Comparison of ENCODE assay signal across 8 cellular contexts in the genomic region with DNA sequence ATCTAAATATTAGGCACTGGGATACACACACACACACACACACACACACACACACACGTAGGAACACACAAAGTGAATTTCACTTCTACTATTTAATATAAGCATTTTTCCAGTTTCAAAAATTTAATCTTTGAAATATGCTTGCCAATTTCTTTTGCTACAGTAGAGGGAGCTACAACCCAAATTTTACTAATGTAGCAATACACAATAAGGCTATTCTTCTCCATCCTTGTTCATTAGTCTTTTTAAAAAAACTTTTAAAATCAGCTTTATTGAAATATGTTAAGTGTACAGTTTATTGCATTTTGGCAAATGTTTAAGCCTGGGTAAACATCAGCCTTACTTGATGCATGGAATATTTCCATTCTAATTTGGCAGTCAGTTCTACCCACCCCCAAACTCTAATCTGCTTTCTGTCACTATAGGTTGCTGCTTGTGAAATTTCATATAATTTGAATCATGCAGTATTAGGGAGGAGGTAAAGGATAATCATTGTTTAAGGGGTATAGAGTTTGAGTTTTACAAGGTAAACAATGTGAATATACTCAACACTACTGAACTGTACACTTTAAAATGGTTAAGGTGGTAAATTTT.
DNase-seq lines count a peak whose midpoint lies in the region; ATAC-seq, FAIRE-seq and TF ChIP-seq lines count a peak whose summit lies in the region.

No MANE protein-coding gene starts in this region.

- H3K27me3 Mint-ChIP-seq in activated CD4-positive, alpha-beta memory T cell treated with anti-CD3 and anti-CD28 coated beads, Interleukin-2, amount 10 ng/mL, durations not matched to agents 7 days and 5 days = no peaks in the 10 kb centered on the region

- TF ChIP-seq EP300 in K562 (IDR thresholded peaks at IDR 0.05; ENCODE audit: low read length) = no peak

- H3K27ac ChIP-seq in DND-41 (ENCODE audit: low read length) = no peak overlapping the region
- H3K27ac ChIP-seq in K562 (ENCODE audit: extremely low read depth, low read depth, low read length) = no peak overlapping the region
- no peak overlapping the region for H3K27ac ChIP-seq in right lobe of liver

- in situ Hi-C loops in K562 (cut with MboI) = no loop called here

- intact Hi-C loops in K562 (cut with micrococcal nuclease) = loop anchor here (1.0 kb wide), 4 partner anchors 161 to 382 kb away; no protein-coding TSS in a partner anchor
- intact Hi-C loops in right lobe of liver (cut with DNase I) = no loop called here

- H2AFZ ChIP-seq in DND-41 (ENCODE audit: low read depth, low read length) = no peak overlapping the region
- H2AFZ ChIP-seq in K562 (ENCODE audit: low read depth, low read length) = no peak overlapping the region

- peak; percentile 90 to 94 for TF ChIP-seq RAD21 in K562 (CRISPR knock-in tag; conservative IDR thresholded peaks at IDR 0.05 in 1 of 2, IDR thresholded peaks at IDR 0.05 in 1 of 2)

- ATAC-seq in DND-41 (ENCODE audit: insufficient read depth, low read depth) (peak; percentile 66; the same call in 2 of the 3 replicates), K562 (peak; percentile 62; the same call in 2 of the 3 replicates), right lobe of liver (peak; percentile 38 to 64 (median 53)), GM21515 (IDR thresholded peaks at IDR 0.05; ENCODE audit: unreplicated experiment) (no peak)

- H3K36me3 Mint-ChIP-seq in activated CD4-positive, alpha-beta memory T cell treated with anti-CD3 and anti-CD28 coated beads, Interleukin-2, amount 10 ng/mL, durations not matched to agents 7 days and 5 days (ENCODE audit: low read depth) = peaks cover 11% of the 10 kb centered on the region

- no peaks in the 10 kb centered on the region for H3K4me1 Mint-ChIP-seq in activated CD4-positive, alpha-beta memory T cell treated with anti-CD3 and anti-CD28 coated beads, Interleukin-2, amount 10 ng/mL, durations not matched to agents 7 days and 5 days

- CTCF ChIA-PET in K562 (lab: Yijun Ruan, JAX; ENCODE audit: low intra/inter-chr PET ratio) = interaction anchor here (0.5 to 2.5 kb wide), 6 partner anchors 159 to 407 kb away, joined by 5 to 16 read pairs (median 14); no protein-coding TSS in a partner anchor
- CTCF ChIA-PET in activated CD4-positive, alpha-beta memory T cell treated with anti-CD3 and anti-CD28 coated beads, Interleukin-2, amount 10 ng/mL, durations not matched to agents 7 days and 5 days (lab: Charles Lee) = interaction anchor here (0.6 to 4.6 kb wide), 14 partner anchors 11 to 386 kb away, joined by 3 to 102 read pairs (median 4); no protein-coding TSS in a partner anchor

- H3K9me3 ChIP-seq in DND-41 (ENCODE audit: insufficient read depth, low read length, severe bottlenecking) (no peaks in the 10 kb centered on the region), K562 (replicated peaks; ENCODE audit: control insufficient read depth, insufficient read depth, low read depth, low read length) (no peaks in the 10 kb centered on the region), right lobe of liver (no peaks in the 10 kb centered on the region)

- H3K36me3 ChIP-seq in DND-41 (ENCODE audit: insufficient read depth, low read length) (peaks cover 6% of the 10 kb centered on the region; the same call in 1 of the 2 replicates), K562 (ENCODE audit: control insufficient read depth, insufficient read depth, low read length) (peaks cover under 1% of the 10 kb centered on the region; the same call in 2 of the 3 replicates), right lobe of liver (peaks cover 0 to 2% (median under 1%) of the 10 kb centered on the region in 4 donors)

- no peak overlapping the region for H3K4me2 ChIP-seq in DND-41 (ENCODE audit: insufficient read depth, low read length)
- H3K4me2 ChIP-seq in K562 (ENCODE audit: insufficient read depth, low read length) = no peak overlapping the region

- H3K4me1 ChIP-seq in DND-41 (ENCODE audit: insufficient read depth, low read length) = peaks cover 10% of the 10 kb centered on the region; the same call in 1 of the 2 replicates
- H3K4me1 ChIP-seq in K562 (replicated peaks in 1 of 2; ENCODE audit: control insufficient read depth in 2 of 2, insufficient read depth in 2 of 2, low read length in 2 of 2) = no peaks in the 10 kb centered on the region
- H3K4me1 ChIP-seq in right lobe of liver = no peaks in the 10 kb centered on the region

- H3K27me3 ChIP-seq in DND-41 (ENCODE audit: insufficient read depth, low read length, poor library complexity) (no peaks in the 10 kb centered on the region), K562 (ENCODE audit: control insufficient read depth in 2 of 2, insufficient read depth in 2 of 2, low read length in 2 of 2) (no peaks in the 10 kb centered on the region), right lobe of liver (no peaks in the 10 kb centered on the region)

- DNase-seq in DND-41 (no peak), LNCaP clone FGC (ENCODE audit: low read depth) (no peak), K562 (ENCODE audit: extremely low read depth in 1 of 4, low spot score in 3 of 4) (peak; percentile 22 to 32 (median 26)), right lobe of liver (no peak), OCI-M2 (lab: John Stamatoyannopoulos, UW; ENCODE audit: unreplicated experiment) (no peak)
- no peak for DNase-seq in activated CD4-positive, alpha-beta memory T cell treated with anti-CD3 and anti-CD28 coated beads, Interleukin-2, amount 10 ng/mL, durations not matched to agents 7 days and 5 days
- DNase-seq in stimulated activated CD4-positive, alpha-beta T cell treated with anti-CD3 and anti-CD28 coated beads, Interleukin-2, amount 100 ng/mL, for 48 hours = no peak

- peak; percentile 75 for TF ChIP-seq CTCF in DND-41 (IDR thresholded peaks at IDR 0.05; ENCODE audit: borderline replicate concordance, extremely low read depth, low read length, poor library complexity, severe bottlenecking)
- peak; percentile 53 for TF ChIP-seq CTCF in LNCaP clone FGC (IDR thresholded peaks at IDR 0.05; ENCODE audit: control insufficient read depth, extremely low read depth, insufficient read depth)
- TF ChIP-seq CTCF in K562 (IDR thresholded peaks at IDR 0.05 in 2 of 3, conservative IDR thresholded peaks at IDR 0.05 in 1 of 3; ENCODE audit: insufficient read depth in 2 of 3, low read depth in 1 of 3, low read length in 3 of 3) = peak; percentile 43 to 90 (median 49); a peak in 4 of 6 replicates
- TF ChIP-seq CTCF in right lobe of liver (IDR thresholded peaks at IDR 0.05) = peak; percentile 57 to 63 (median 58)

- no peaks in the 10 kb centered on the region for H3K9me1 ChIP-seq in K562 (ENCODE audit: control insufficient read depth, insufficient read depth, low read length)

- no TSS peak for BruUV-seq in K562 (replicated peaks; lab: Mats Ljungman, UMichigan)

- H3K9me3 Mint-ChIP-seq in activated CD4-positive, alpha-beta memory T cell treated with anti-CD3 and anti-CD28 coated beads, Interleukin-2, amount 10 ng/mL, durations not matched to agents 7 days and 5 days = no peaks in the 10 kb centered on the region

- H3K79me2 ChIP-seq in DND-41 (ENCODE audit: insufficient read depth, low read length) (no peaks in the 10 kb centered on the region), K562 (ENCODE audit: control insufficient read depth, insufficient read depth, low read length) (no peaks in the 10 kb centered on the region)

- H4K20me1 ChIP-seq in DND-41 (ENCODE audit: insufficient read depth, low read length) = no peaks in the 10 kb centered on the region
- H4K20me1 ChIP-seq in K562 (replicated peaks; ENCODE audit: control insufficient read depth, insufficient read depth, low read length) = no peaks in the 10 kb centered on the region

- H3K4me3 ChIP-seq in DND-41 (ENCODE audit: low read depth in 1 of 2, low read length in 2 of 2) (no peak overlapping the region), LNCaP clone FGC (ENCODE audit: low read depth, low read length) (no peak overlapping the region), K562 (no peak overlapping the region), right lobe of liver (no peak overlapping the region)

- no peak overlapping the region for H3K27ac Mint-ChIP-seq in activated CD4-positive, alpha-beta memory T cell treated with anti-CD3 and anti-CD28 coated beads, Interleukin-2, amount 10 ng/mL, durations not matched to agents 7 days and 5 days

- 0% methylated on average over 1 of the region's 1 CpG for WGBS in K562 (ENCODE audit: insufficient coverage, low coverage, missing lambda C conversion rate)
- WGBS in right lobe of liver (ENCODE audit: insufficient coverage, low coverage, low lambda C conversion rate, missing lambda C conversion rate) = 0% methylated on average over 1 of the region's 1 CpG

- no peak overlapping the region for H3K9ac ChIP-seq in DND-41 (ENCODE audit: low read depth, low read length)
- no peak overlapping the region for H3K9ac ChIP-seq in K562 (ENCODE audit: insufficient read depth in 1 of 2, low read depth in 2 of 2, low read length in 2 of 2)

- POLR2A ChIA-PET in K562 (lab: Yijun Ruan, JAX) = no interaction called here
- POLR2A ChIA-PET in activated CD4-positive, alpha-beta memory T cell treated with anti-CD3 and anti-CD28 coated beads, Interleukin-2, amount 10 ng/mL, durations not matched to agents 7 days and 5 days (lab: Charles Lee) = interaction anchor here (1.3 kb wide), 1 partner anchor 22 kb away, joined by 3 read pairs; no protein-coding TSS in a partner anchor

- TF ChIP-seq POLR2A in K562 (conservative IDR thresholded peaks at IDR 0.05) = no peak
- no peak for TF ChIP-seq POLR2A in right lobe of liver (IDR thresholded peaks at IDR 0.05)

- H3K4me3 Mint-ChIP-seq in activated CD4-positive, alpha-beta memory T cell treated with anti-CD3 and anti-CD28 coated beads, Interleukin-2, amount 10 ng/mL, durations not matched to agents 7 days and 5 days = no peak overlapping the region

- peak; percentile 67 for FAIRE-seq in K562 (lab: Jason Lieb, UNC)

TF ChIP-seq in K562, 482 proteins besides CTCF, POLR2A, EP300 and RAD21 (continues in another document):
- TF ChIP-seq, protein P1, sequence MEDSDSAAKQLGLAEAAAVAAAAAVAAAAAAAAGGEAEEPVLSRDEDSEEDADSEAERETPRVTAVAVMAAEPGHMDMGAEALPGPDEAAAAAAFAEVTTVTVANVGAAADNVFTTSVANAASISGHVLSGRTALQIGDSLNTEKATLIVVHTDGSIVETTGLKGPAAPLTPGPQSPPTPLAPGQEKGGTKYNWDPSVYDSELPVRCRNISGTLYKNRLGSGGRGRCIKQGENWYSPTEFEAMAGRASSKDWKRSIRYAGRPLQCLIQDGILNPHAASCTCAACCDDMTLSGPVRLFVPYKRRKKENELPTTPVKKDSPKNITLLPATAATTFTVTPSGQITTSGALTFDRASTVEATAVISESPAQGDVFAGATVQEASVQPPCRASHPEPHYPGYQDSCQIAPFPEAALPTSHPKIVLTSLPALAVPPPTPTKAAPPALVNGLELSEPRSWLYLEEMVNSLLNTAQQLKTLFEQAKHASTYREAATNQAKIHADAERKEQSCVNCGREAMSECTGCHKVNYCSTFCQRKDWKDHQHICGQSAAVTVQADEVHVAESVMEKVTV (CRISPR knock-in tag; IDR thresholded peaks at IDR 0.05) = peak; percentile 81
- TF ChIP-seq RAD51 (IDR thresholded peaks at IDR 0.05; ENCODE audit: borderline replicate concordance, low read depth) = 0 out of 2 replicates have a peak, but pooled peaks have one; percentile 5
- no peak for TF ChIP-seq POLR2AphosphoS2 (IDR thresholded peaks at IDR 0.05; ENCODE audit: low read length)
- TF ChIP-seq FOXA3 (CRISPR knock-in tag; conservative IDR thresholded peaks at IDR 0.05 in 1 of 2, IDR thresholded peaks at IDR 0.05 in 1 of 2) = no peak
- TF ChIP-seq CEBPB (tag; IDR thresholded peaks at IDR 0.05) = 0 out of 2 replicates have a peak, but pooled peaks have one; percentile 11

Comparison
In these comparisons a context has a peak if more than half of its experiments do, and no peak if none do; other contexts are left out.
1. DNase-seq: peak in K562 (4 of 4); none in DND-41 (single experiment), LNCaP clone FGC (single experiment), right lobe of liver (0 of 3), OCI-M2 (single experiment), activated CD4-positive, alpha-beta memory T cell treated with anti-CD3 and anti-CD28 coated beads, Interleukin-2, amount 10 ng/mL, durations not matched to agents 7 days and 5 days (single experiment) and stimulated activated CD4-positive, alpha-beta T cell treated with anti-CD3 and anti-CD28 coated beads, Interleukin-2, amount 100 ng/mL, for 48 hours (0 of 2).
2. Peak in every context shown above with its lines, with median percentiles within 50 percentile points of each other: CTCF ChIP-seq.